In the genomic region with DNA sequence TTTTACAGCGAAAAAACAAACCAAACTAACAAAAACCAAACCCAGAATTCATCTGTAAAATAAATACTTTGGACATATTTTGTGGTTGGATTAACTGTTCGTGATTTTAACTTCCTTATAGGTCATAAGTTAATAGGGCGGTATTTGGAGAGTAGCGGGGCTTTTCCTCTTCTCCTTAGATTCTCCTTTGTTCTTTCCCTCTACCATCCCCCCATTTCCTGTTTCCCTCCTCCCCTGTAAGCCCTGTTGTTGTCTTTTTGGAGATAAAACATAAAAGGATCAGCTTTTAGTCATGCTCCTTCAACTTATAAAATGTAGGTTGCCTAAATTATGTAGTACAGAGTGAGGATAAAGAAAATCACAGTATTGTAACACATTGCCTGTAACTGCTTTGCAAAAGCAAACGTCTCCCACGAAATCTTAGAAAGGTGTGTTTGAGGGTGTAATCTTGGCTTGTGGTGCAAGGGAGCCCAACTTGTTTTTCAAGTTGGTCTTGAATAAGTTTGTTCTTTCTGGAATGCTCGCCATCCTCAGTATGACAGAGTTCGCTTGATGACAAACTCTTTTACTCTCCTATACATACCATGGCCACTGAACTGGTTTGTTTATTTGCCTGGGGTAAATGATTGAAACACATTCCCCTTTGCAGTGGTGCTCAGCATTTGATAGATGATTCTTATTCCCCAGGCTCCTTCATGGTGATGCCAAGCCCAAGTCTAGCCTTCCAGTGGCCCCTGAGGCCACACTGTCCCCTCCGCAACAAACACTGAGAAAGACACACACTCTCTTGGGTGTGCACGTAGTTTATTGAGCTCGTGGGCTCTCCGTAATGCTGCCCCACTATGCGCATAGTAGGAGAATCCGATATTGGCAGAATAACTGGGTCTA, we compare ENCODE assay signal across 1 cellular context.
TF ChIP-seq lines count a peak whose summit lies in the region.

No MANE protein-coding gene starts in this region.

TF ChIP-seq in HCT116, 20 proteins besides CTCF, POLR2A, EP300 and RAD21 (continued from another document):
- TF ChIP-seq, protein P1, sequence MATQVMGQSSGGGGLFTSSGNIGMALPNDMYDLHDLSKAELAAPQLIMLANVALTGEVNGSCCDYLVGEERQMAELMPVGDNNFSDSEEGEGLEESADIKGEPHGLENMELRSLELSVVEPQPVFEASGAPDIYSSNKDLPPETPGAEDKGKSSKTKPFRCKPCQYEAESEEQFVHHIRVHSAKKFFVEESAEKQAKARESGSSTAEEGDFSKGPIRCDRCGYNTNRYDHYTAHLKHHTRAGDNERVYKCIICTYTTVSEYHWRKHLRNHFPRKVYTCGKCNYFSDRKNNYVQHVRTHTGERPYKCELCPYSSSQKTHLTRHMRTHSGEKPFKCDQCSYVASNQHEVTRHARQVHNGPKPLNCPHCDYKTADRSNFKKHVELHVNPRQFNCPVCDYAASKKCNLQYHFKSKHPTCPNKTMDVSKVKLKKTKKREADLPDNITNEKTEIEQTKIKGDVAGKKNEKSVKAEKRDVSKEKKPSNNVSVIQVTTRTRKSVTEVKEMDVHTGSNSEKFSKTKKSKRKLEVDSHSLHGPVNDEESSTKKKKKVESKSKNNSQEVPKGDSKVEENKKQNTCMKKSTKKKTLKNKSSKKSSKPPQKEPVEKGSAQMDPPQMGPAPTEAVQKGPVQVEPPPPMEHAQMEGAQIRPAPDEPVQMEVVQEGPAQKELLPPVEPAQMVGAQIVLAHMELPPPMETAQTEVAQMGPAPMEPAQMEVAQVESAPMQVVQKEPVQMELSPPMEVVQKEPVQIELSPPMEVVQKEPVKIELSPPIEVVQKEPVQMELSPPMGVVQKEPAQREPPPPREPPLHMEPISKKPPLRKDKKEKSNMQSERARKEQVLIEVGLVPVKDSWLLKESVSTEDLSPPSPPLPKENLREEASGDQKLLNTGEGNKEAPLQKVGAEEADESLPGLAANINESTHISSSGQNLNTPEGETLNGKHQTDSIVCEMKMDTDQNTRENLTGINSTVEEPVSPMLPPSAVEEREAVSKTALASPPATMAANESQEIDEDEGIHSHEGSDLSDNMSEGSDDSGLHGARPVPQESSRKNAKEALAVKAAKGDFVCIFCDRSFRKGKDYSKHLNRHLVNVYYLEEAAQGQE (IDR thresholded peaks at IDR 0.05; ENCODE audit: low read depth) = no peak
- TF ChIP-seq ZNF274 (IDR thresholded peaks at IDR 0.05; ENCODE audit: low read depth, low read length) = no peak
- TF ChIP-seq MAX (IDR thresholded peaks at IDR 0.05) = peak; percentile 63
- peak; percentile 62 for TF ChIP-seq JUND (IDR thresholded peaks at IDR 0.05)
- TF ChIP-seq ZFX (IDR thresholded peaks at IDR 0.05) = no peak
- peak; percentile 50; the same call in 1 of the 2 replicates for TF ChIP-seq CBX3 (IDR thresholded peaks at IDR 0.05; ENCODE audit: low read depth)
- TF ChIP-seq EZH2 (IDR thresholded peaks at IDR 0.05) = no peak
- peak; percentile 81 for TF ChIP-seq CEBPB (IDR thresholded peaks at IDR 0.05; ENCODE audit: low read depth)
- TF ChIP-seq EGR1 (IDR thresholded peaks at IDR 0.05; ENCODE audit: low read depth) = peak; percentile 8
- peak; percentile 73; the same call in 1 of the 2 replicates for TF ChIP-seq SIN3A (IDR thresholded peaks at IDR 0.05; ENCODE audit: low read depth)
- peak; percentile 86 for TF ChIP-seq SP1 (IDR thresholded peaks at IDR 0.05; ENCODE audit: low read depth)
- TF ChIP-seq TCF7L2 (IDR thresholded peaks at IDR 0.05; ENCODE audit: borderline replicate concordance, extremely low read depth, insufficient read depth, insufficient read length) = peak; percentile 89
- TF ChIP-seq EZH2phosphoT487 (IDR thresholded peaks at IDR 0.05; ENCODE audit: borderline replicate concordance) = no peak
- TF ChIP-seq SRF (IDR thresholded peaks at IDR 0.05; ENCODE audit: low read depth) = no peak
- TF ChIP-seq, protein P2, sequence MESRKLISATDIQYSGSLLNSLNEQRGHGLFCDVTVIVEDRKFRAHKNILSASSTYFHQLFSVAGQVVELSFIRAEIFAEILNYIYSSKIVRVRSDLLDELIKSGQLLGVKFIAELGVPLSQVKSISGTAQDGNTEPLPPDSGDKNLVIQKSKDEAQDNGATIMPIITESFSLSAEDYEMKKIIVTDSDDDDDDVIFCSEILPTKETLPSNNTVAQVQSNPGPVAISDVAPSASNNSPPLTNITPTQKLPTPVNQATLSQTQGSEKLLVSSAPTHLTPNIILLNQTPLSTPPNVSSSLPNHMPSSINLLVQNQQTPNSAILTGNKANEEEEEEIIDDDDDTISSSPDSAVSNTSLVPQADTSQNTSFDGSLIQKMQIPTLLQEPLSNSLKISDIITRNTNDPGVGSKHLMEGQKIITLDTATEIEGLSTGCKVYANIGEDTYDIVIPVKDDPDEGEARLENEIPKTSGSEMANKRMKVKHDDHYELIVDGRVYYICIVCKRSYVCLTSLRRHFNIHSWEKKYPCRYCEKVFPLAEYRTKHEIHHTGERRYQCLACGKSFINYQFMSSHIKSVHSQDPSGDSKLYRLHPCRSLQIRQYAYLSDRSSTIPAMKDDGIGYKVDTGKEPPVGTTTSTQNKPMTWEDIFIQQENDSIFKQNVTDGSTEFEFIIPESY (IDR thresholded peaks at IDR 0.05; ENCODE audit: extremely low read depth, insufficient replicate concordance, low read length) = no peak
- 0 out of 2 replicates have a peak, but pooled peaks have one; percentile 33 for TF ChIP-seq POLR2AphosphoS5 (IDR thresholded peaks at IDR 0.05; ENCODE audit: low read depth, low read length)
- 0 out of 2 replicates have a peak, but pooled peaks have one; percentile 22 for TF ChIP-seq ELF1 (IDR thresholded peaks at IDR 0.05; ENCODE audit: borderline replicate concordance, low read depth)
